In genomic region chr2:102427249-102427648, GRCh38 we compare ENCODE assay signal across 16 cellular contexts. TPM values are rescaled to one million over a fixed set of nuclear protein-coding genes. Genes with fewer than 3 reads are reported as not detected.
A peak's percentile ranks its signal among the peaks of the same experiment; 100 is the strongest.
DNase-seq lines count a peak whose midpoint lies in the region; ATAC-seq and TF ChIP-seq lines count a peak whose summit lies in the region.
"Had no signal": no experiment of that assay in that cellular context is flagged by ENCODE, and none has a peak within 500 bp of the region (broad histone marks: within the 10 kb centered on the region; RNA-seq: fewer than 3 reads in every experiment).

No MANE protein-coding gene starts in this region.

- no peak for TF ChIP-seq CTCF in IMR-90 (conservative IDR thresholded peaks at IDR 0.05; ENCODE audit: low read depth, low read length)

- H4K5ac ChIP-seq in IMR-90 (ENCODE audit: low read depth, low read length): no peak overlapping the region

- no peak overlapping the region for H3K9ac ChIP-seq in IMR-90 (ENCODE audit: low read depth, low read length)
- H3K9ac ChIP-seq: BLaER1 had no signal

- dilution Hi-C loops in IMR-90 (cut with HindIII; ENCODE audit: low sequenced_read_pairs, unreplicated experiment): no loop called here

- DNase-seq in T-helper 1 cell (no peak), IMR-90 (no peak), putamen (ENCODE audit: low spot score) (no peak)
- no peak for DNase-seq in effector memory CD8-positive, alpha-beta T cell
- DNase-seq in stimulated activated effector memory CD8-positive, alpha-beta T cell treated with anti-CD3 and anti-CD28 coated beads, Interleukin-12 subunit alpha, Interleukin-12 subunit beta, amount 100 ng/mL, for 72 hours (ENCODE audit: low spot score in 2 of 2): no peak
- DNase-seq: AML-193, DMS79 treated with DMSO at 0.1 percent for 48 hours, EL, H7 had no signal

- H3K4me3 Mint-ChIP-seq in T-helper 1 cell treated with Interleukin-12 subunit alpha and Interleukin-12 subunit beta and Interleukin-4 antibody, amounts not matched to agents 30 μg/mL and 1 μg/mL, for 36 hours: peak overlapping the region; percentile 39
- H3K4me3 Mint-ChIP-seq in effector memory CD8-positive, alpha-beta T cell: peak overlapping the region; percentile 34 to 36
- peak overlapping the region; percentile 62 for H3K4me3 Mint-ChIP-seq in stimulated activated effector memory CD8-positive, alpha-beta T cell treated with anti-CD3 and anti-CD28 coated beads, Interleukin-12 subunit alpha, Interleukin-12 subunit beta, amount 100 ng/mL, for 72 hours
- H3K4me3 Mint-ChIP-seq: GM23338 had no signal

- ATAC-seq in IMR-90 (ENCODE audit: low read depth) (no peak), GM19452 (IDR thresholded peaks at IDR 0.05; ENCODE audit: unreplicated experiment) (no peak)
- peak; percentile 52 for ATAC-seq in effector memory CD8-positive, alpha-beta T cell (replicated peaks)
- ATAC-seq in stimulated activated effector memory CD8-positive, alpha-beta T cell treated with anti-CD3 and anti-CD28 coated beads, Interleukin-12 subunit alpha, Interleukin-12 subunit beta, amount 100 ng/mL, for 72 hours: no peak
- ATAC-seq in activated CD4-positive, CD25-positive, alpha-beta regulatory T cell treated with anti-CD3 and anti-CD28 coated beads, Interleukin-2, amount 50 U/mL, for 24 hours: no peak
- ATAC-seq: GM23338 had no signal

- H3K79me1 ChIP-seq in IMR-90 (ENCODE audit: low read depth in 1 of 2, low read length in 2 of 2): no peaks in the 10 kb centered on the region

- H3K27ac ChIP-seq in IMR-90 (ENCODE audit: insufficient read depth, low read length): no peak overlapping the region
- H3K27ac ChIP-seq: 22Rv1, BLaER1, HL-60 had no signal

- H3K9me3 ChIP-seq in IMR-90 (ENCODE audit: control insufficient read depth, insufficient read depth, low read length): no peaks in the 10 kb centered on the region

- H4K8ac ChIP-seq in IMR-90 (ENCODE audit: low read depth in 2 of 2, low read length in 2 of 2): no peak overlapping the region

- intact Hi-C loops in IMR-90 (cut with micrococcal nuclease): no loop called here

- no peak for TF ChIP-seq RAD21 in IMR-90 (IDR thresholded peaks at IDR 0.05; ENCODE audit: low read length)

- H3K27ac Mint-ChIP-seq in T-helper 1 cell treated with Interleukin-12 subunit alpha and Interleukin-12 subunit beta and Interleukin-4 antibody, amounts not matched to agents 30 μg/mL and 1 μg/mL, for 36 hours: peak overlapping the region; percentile 15
- H3K27ac Mint-ChIP-seq in effector memory CD8-positive, alpha-beta T cell: peak overlapping the region; percentile 19 to 72
- peak overlapping the region; percentile 0 for H3K27ac Mint-ChIP-seq in stimulated activated effector memory CD8-positive, alpha-beta T cell treated with anti-CD3 and anti-CD28 coated beads, Interleukin-12 subunit alpha, Interleukin-12 subunit beta, amount 100 ng/mL, for 72 hours
- H3K27ac Mint-ChIP-seq: GM23338 had no signal

- H3K36me3 Mint-ChIP-seq in T-helper 1 cell treated with Interleukin-12 subunit alpha and Interleukin-12 subunit beta and Interleukin-4 antibody, amounts not matched to agents 30 μg/mL and 1 μg/mL, for 36 hours (ENCODE audit: low read depth): peaks cover 74% of the 10 kb centered on the region
- peaks cover 15% of the 10 kb centered on the region for H3K36me3 Mint-ChIP-seq in effector memory CD8-positive, alpha-beta T cell (ENCODE audit: insufficient read depth)
- H3K36me3 Mint-ChIP-seq in stimulated activated effector memory CD8-positive, alpha-beta T cell treated with anti-CD3 and anti-CD28 coated beads, Interleukin-12 subunit alpha, Interleukin-12 subunit beta, amount 100 ng/mL, for 72 hours: peaks cover 19% of the 10 kb centered on the region

- no peak overlapping the region for H3K14ac ChIP-seq in IMR-90 (replicated peaks; ENCODE audit: low read depth, low read length)

- no peak overlapping the region for H3K56ac ChIP-seq in IMR-90 (ENCODE audit: extremely low read depth, insufficient read depth, low read length)

- in situ Hi-C loops in IMR-90 (cut with MboI; ENCODE audit: low sequenced_read_pairs): no loop called here

- no peaks in the 10 kb centered on the region for H3K27me3 Mint-ChIP-seq in T-helper 1 cell treated with Interleukin-12 subunit alpha and Interleukin-12 subunit beta and Interleukin-4 antibody, amounts not matched to agents 30 μg/mL and 1 μg/mL, for 36 hours (ENCODE audit: low read depth)
- no peaks in the 10 kb centered on the region for H3K27me3 Mint-ChIP-seq in effector memory CD8-positive, alpha-beta T cell

- no peak overlapping the region for H2AK5ac ChIP-seq in IMR-90 (ENCODE audit: low read depth, low read length)

- POLR2A ChIA-PET in IMR-90 (lab: Charles Lee; ENCODE audit: unreplicated experiment): no interaction called here

- H2BK15ac ChIP-seq in IMR-90 (ENCODE audit: low read depth, low read length): no peak overlapping the region

- no peak overlapping the region for H2BK120ac ChIP-seq in IMR-90 (ENCODE audit: low read depth, low read length)

- H3K4ac ChIP-seq in IMR-90 (ENCODE audit: low read depth, low read length): no peak overlapping the region

- no peak overlapping the region for H3K18ac ChIP-seq in IMR-90 (ENCODE audit: low read depth, low read length)

- H3K4me3 ChIP-seq in IMR-90 (ENCODE audit: insufficient read depth, low read depth, low read length): no peak overlapping the region
- H3K4me3 ChIP-seq: BLaER1, GM23338 had no signal

- no peak overlapping the region for H3K23ac ChIP-seq in IMR-90 (ENCODE audit: low read depth, low read length)

- no peak overlapping the region for H4K91ac ChIP-seq in IMR-90 (ENCODE audit: insufficient read depth, low read depth, low read length)

- H3K36me3 ChIP-seq in IMR-90 (ENCODE audit: control insufficient read depth, insufficient read depth, low read length): no peaks in the 10 kb centered on the region
- H3K36me3 ChIP-seq: BLaER1 had no signal

- peaks cover 10% of the 10 kb centered on the region for H3K9me3 Mint-ChIP-seq in T-helper 1 cell treated with Interleukin-12 subunit alpha and Interleukin-12 subunit beta and Interleukin-4 antibody, amounts not matched to agents 30 μg/mL and 1 μg/mL, for 36 hours
- no peaks in the 10 kb centered on the region for H3K9me3 Mint-ChIP-seq in effector memory CD8-positive, alpha-beta T cell
- H3K9me3 Mint-ChIP-seq in stimulated activated effector memory CD8-positive, alpha-beta T cell treated with anti-CD3 and anti-CD28 coated beads, Interleukin-12 subunit alpha, Interleukin-12 subunit beta, amount 100 ng/mL, for 72 hours: no peaks in the 10 kb centered on the region
- H3K9me3 Mint-ChIP-seq: GM23338 had no signal

- no peaks in the 10 kb centered on the region for H3K9me1 ChIP-seq in IMR-90 (ENCODE audit: insufficient read depth, low read length)

- H3K4me2 ChIP-seq in IMR-90 (ENCODE audit: low read depth, low read length): no peak overlapping the region
- H3K4me2 ChIP-seq: BLaER1, GM23338 had no signal

- no peak overlapping the region for H2AK9ac ChIP-seq in IMR-90 (replicated peaks; ENCODE audit: low read depth, low read length, poor library complexity)

- no peak for TF ChIP-seq POLR2A in IMR-90 (IDR thresholded peaks at IDR 0.05; ENCODE audit: low read depth, low read length)

- no peak overlapping the region for H2BK20ac ChIP-seq in IMR-90 (ENCODE audit: low read depth, low read length)

- peaks cover 79% of the 10 kb centered on the region for H3K4me1 Mint-ChIP-seq in T-helper 1 cell treated with Interleukin-12 subunit alpha and Interleukin-12 subunit beta and Interleukin-4 antibody, amounts not matched to agents 30 μg/mL and 1 μg/mL, for 36 hours (ENCODE audit: low read depth)
- H3K4me1 Mint-ChIP-seq in effector memory CD8-positive, alpha-beta T cell (ENCODE audit: low read depth in 2 of 2): peaks cover 54 to 57% of the 10 kb centered on the region in 2 donors
- peaks cover 87% of the 10 kb centered on the region for H3K4me1 Mint-ChIP-seq in stimulated activated effector memory CD8-positive, alpha-beta T cell treated with anti-CD3 and anti-CD28 coated beads, Interleukin-12 subunit alpha, Interleukin-12 subunit beta, amount 100 ng/mL, for 72 hours
- H3K4me1 Mint-ChIP-seq: GM23338 had no signal

- H2AFZ ChIP-seq in IMR-90 (replicated peaks; ENCODE audit: low read length, poor library complexity): no peak overlapping the region
- H2AFZ ChIP-seq: GM23338 had no signal

- no TSS peak for BruUV-seq in IMR-90 (replicated peaks; lab: Mats Ljungman, UMichigan)

- peaks cover 13% of the 10 kb centered on the region for H3K27me3 ChIP-seq in IMR-90 (ENCODE audit: control insufficient read depth, insufficient read depth, low read length)
- H3K27me3 ChIP-seq: BLaER1 had no signal

- no peaks in the 10 kb centered on the region for H4K20me1 ChIP-seq in IMR-90 (ENCODE audit: insufficient read depth, low read length)
- H4K20me1 ChIP-seq: BLaER1 had no signal

- no peaks in the 10 kb centered on the region for H3K4me1 ChIP-seq in IMR-90 (ENCODE audit: control insufficient read depth, insufficient read depth, low read length)
- H3K4me1 ChIP-seq: BLaER1 had no signal

- CTCF ChIA-PET in IMR-90 (lab: Yijun Ruan, JAX): no interaction called here

- H2BK5ac ChIP-seq in IMR-90 (ENCODE audit: low read depth, low read length, poor library complexity, severe bottlenecking): no peak overlapping the region

- no CpG with 5 or more reads among the region's 1 CpG for WGBS in IMR-90 (ENCODE audit: extremely low coverage in 2 of 2, insufficient read length in 1 of 2), 2 experiments

TF ChIP-seq in IMR-90, 13 proteins besides CTCF, POLR2A, EP300 and RAD21:
- TF ChIP-seq NFE2L2 (IDR thresholded peaks at IDR 0.05; ENCODE audit: low read depth, low read length) (no peak), MAZ (IDR thresholded peaks at IDR 0.05; ENCODE audit: borderline replicate concordance, low read depth, low read length) (no peak), CHD1 (IDR thresholded peaks at IDR 0.05; ENCODE audit: low read depth, low read length) (no peak), MAFK (IDR thresholded peaks at IDR 0.05; ENCODE audit: low read depth, low read length) (peak; percentile 39; the same call in 1 of the 2 replicates), BHLHE40 (IDR thresholded peaks at IDR 0.05; ENCODE audit: low read depth, low read length) (no peak), RCOR1 (IDR thresholded peaks at IDR 0.05; ENCODE audit: insufficient replicate concordance, low read length) (no peak)

RNA-seq across cellular contexts. Expression of gene IL18RAP, which starts 4.3 kb away (rescaled TPM):
- total RNA-seq in IMR-90 (2012; rRNA removed): not detected in 2 replicates
- polyA plus RNA-seq in IMR-90 (2012; rRNA removed): not detected in 2 replicates
- not detected in 2 replicates for polyA plus RNA-seq in IMR-90 (2012; cell fraction: cytosol; rRNA removed)
- polyA plus RNA-seq in IMR-90 (2012; cell fraction: nucleus; rRNA removed; ENCODE audit: low replicate concordance): 0.03 TPM in 1 of 2 replicates, not detected in the other
- total RNA-seq: GM23338, H7 had no signal
- polyA plus RNA-seq: GM23338 had no signal

RNA-seq across cellular contexts. Expression of gene SLC9A4, which starts 45.8 kb away (rescaled TPM):
- total RNA-seq in IMR-90 (2012; rRNA removed): not detected in 2 replicates
- polyA plus RNA-seq in IMR-90 (2012; rRNA removed): not detected in 2 replicates
- polyA plus RNA-seq in IMR-90 (2012; cell fraction: cytosol; rRNA removed): not detected in 2 replicates
- not detected in 2 replicates for polyA plus RNA-seq in IMR-90 (2012; cell fraction: nucleus; rRNA removed; ENCODE audit: low replicate concordance)
- total RNA-seq: GM23338, H7 had no signal
- polyA plus RNA-seq: GM23338 had no signal
